8 cellular contexts compared by ENCODE assay signal in genomic region chr4:102827674-102828496, GRCh38. TPM values are rescaled to one million over a fixed set of nuclear protein-coding genes. Genes with fewer than 3 reads are reported as not detected.
DNase-seq lines count a peak whose midpoint lies in the region; ATAC-seq and TF ChIP-seq lines count a peak whose summit lies in the region.

No MANE protein-coding gene starts in this region.

- in situ Hi-C loops in astrocyte of the cerebellum (cut with HindIII; ENCODE audit: low sequenced_read_pairs): no loop called here

- peak; percentile 98 for DNase-seq in NCI-H1930 (lab: John Stamatoyannopoulos, UW)
- DNase-seq in T-helper 22 cell (ENCODE audit: low read depth): peak; percentile 100
- peak; percentile 100 for DNase-seq in astrocyte of the cerebellum (ENCODE audit: low read depth)
- peak; percentile 81 for DNase-seq in hepatic stellate cell (ENCODE audit: low spot score)
- DNase-seq in putamen (ENCODE audit: low spot score): peak; percentile 98
- DNase-seq in vagina (ENCODE audit: extremely low spot score in 2 of 2): peak; percentile 99 to 100

- no peak for TF ChIP-seq CTCF in astrocyte of the cerebellum (IDR thresholded peaks at IDR 0.05; ENCODE audit: low read depth, low read length, missing control alignments)
- no peak for TF ChIP-seq CTCF in vagina (IDR thresholded peaks at IDR 0.05)

- peak overlapping the region; percentile 100 for H3K27ac ChIP-seq in vagina

- H3K4me3 ChIP-seq in astrocyte of the cerebellum (ENCODE audit: low read depth, low read length) (peak overlapping the region; percentile 98), vagina (peak overlapping the region; percentile 79 to 88)

- no peaks in the 10 kb centered on the region for H3K9me3 ChIP-seq in vagina

- peak; percentile 84 for ATAC-seq in GM18508 (IDR thresholded peaks at IDR 0.05; ENCODE audit: insufficient read depth, unreplicated experiment)
- peak; percentile 70 for ATAC-seq in HG02973 (IDR thresholded peaks at IDR 0.05; ENCODE audit: unreplicated experiment)

- no peaks in the 10 kb centered on the region for H3K27me3 ChIP-seq in vagina

- peak in 1 of 2 donors; percentile 33 for TF ChIP-seq POLR2A in vagina (IDR thresholded peaks at IDR 0.05)

- H3K4me1 ChIP-seq in vagina: peaks cover 36% of the 10 kb centered on the region

- intact Hi-C loops in vagina (cut with DNase I): loop anchor here (2.0 to 10.0 kb wide), 3 partner anchors 41 to 249 kb away; partner anchors contain the start of genes CISD2, MANBA and SLC9B2

- no peaks in the 10 kb centered on the region for H3K36me3 ChIP-seq in vagina

RNA-seq across cellular contexts. Expression of gene UBE2D3, which starts 0.5 kb away (rescaled TPM):
- 347 TPM for total RNA-seq in vagina

RNA-seq across cellular contexts. Expression of gene CISD2, which starts 40.9 kb away (rescaled TPM):
- 11.3 TPM for total RNA-seq in vagina

Comparison
In these comparisons a context has a peak if more than half of its experiments do, and no peak if none do; other contexts are left out.
1. Peak in every context shown above with its lines: DNase-seq, ATAC-seq, H3K4me3 ChIP-seq and H3K27ac ChIP-seq.